15 cellular contexts compared by ENCODE assay signal in genomic region chr4:13536607-13537006, GRCh38. TPM values are rescaled to one million over a fixed set of nuclear protein-coding genes. Genes with fewer than 3 reads are reported as not detected.
DNase-seq lines count a peak whose midpoint lies in the region; ATAC-seq lines count a peak whose summit lies in the region.
"Had no signal": no experiment of that assay in that cellular context is flagged by ENCODE, and none has a peak within 500 bp of the region (broad histone marks: within the 10 kb centered on the region; RNA-seq: fewer than 3 reads in every experiment).

No MANE protein-coding gene starts in this region.

- no peaks in the 10 kb centered on the region for H3K36me3 Mint-ChIP-seq in T-helper 2 cell treated with Interferon-gamma antibody and Interleukin-4, amounts not matched to agents 5 μg/mL and 100 μg/mL, for 36 hours (ENCODE audit: low read depth)
- H3K36me3 Mint-ChIP-seq in stimulated activated naive CD8-positive, alpha-beta T cell treated with anti-CD3 and anti-CD28 coated beads, Interleukin-15, Interleukin-2, amounts not matched to agents 100 ng/mL and 50 ng/mL, for 24 hours (ENCODE audit: low read depth) = peaks cover 7% of the 10 kb centered on the region
- H3K36me3 Mint-ChIP-seq in activated naive CD8-positive, alpha-beta T cell treated with anti-CD3 and anti-CD28 coated beads, Interleukin-2, amount 50 U/mL, for 24 hours (ENCODE audit: low read depth) = peaks cover 9% of the 10 kb centered on the region

- peaks cover 12% of the 10 kb centered on the region for H3K4me1 Mint-ChIP-seq in T-helper 2 cell treated with Interferon-gamma antibody and Interleukin-4, amounts not matched to agents 5 μg/mL and 100 μg/mL, for 36 hours (ENCODE audit: low read depth)
- H3K4me1 Mint-ChIP-seq in stimulated activated naive CD8-positive, alpha-beta T cell treated with anti-CD3 and anti-CD28 coated beads, Interleukin-15, Interleukin-2, amounts not matched to agents 100 ng/mL and 50 ng/mL, for 24 hours (ENCODE audit: low read depth) = peaks cover 31% of the 10 kb centered on the region
- peaks cover 34% of the 10 kb centered on the region for H3K4me1 Mint-ChIP-seq in activated naive CD8-positive, alpha-beta T cell treated with anti-CD3 and anti-CD28 coated beads, Interleukin-2, amount 50 U/mL, for 24 hours

- H3K27me3 Mint-ChIP-seq in T-helper 2 cell treated with Interferon-gamma antibody and Interleukin-4, amounts not matched to agents 5 μg/mL and 100 μg/mL, for 36 hours (ENCODE audit: low read depth) = peaks cover 97% of the 10 kb centered on the region
- peaks cover 94% of the 10 kb centered on the region for H3K27me3 Mint-ChIP-seq in stimulated activated naive CD8-positive, alpha-beta T cell treated with anti-CD3 and anti-CD28 coated beads, Interleukin-15, Interleukin-2, amounts not matched to agents 100 ng/mL and 50 ng/mL, for 24 hours
- H3K27me3 Mint-ChIP-seq in activated naive CD8-positive, alpha-beta T cell treated with anti-CD3 and anti-CD28 coated beads, Interleukin-2, amount 50 U/mL, for 24 hours = peaks cover 93% of the 10 kb centered on the region

- H3K36me3 ChIP-seq in stomach smooth muscle (ENCODE audit: control insufficient read depth in 2 of 2, insufficient read depth in 2 of 2, low read length in 2 of 2) = no peaks in the 10 kb centered on the region
- H3K36me3 ChIP-seq: Peyer's patch had no signal

- H3K27ac Mint-ChIP-seq in T-helper 2 cell treated with Interferon-gamma antibody and Interleukin-4, amounts not matched to agents 5 μg/mL and 100 μg/mL, for 36 hours = peak overlapping the region; percentile 31
- no peak overlapping the region for H3K27ac Mint-ChIP-seq in stimulated activated naive CD8-positive, alpha-beta T cell treated with anti-CD3 and anti-CD28 coated beads, Interleukin-15, Interleukin-2, amounts not matched to agents 100 ng/mL and 50 ng/mL, for 24 hours
- peak overlapping the region; percentile 21 for H3K27ac Mint-ChIP-seq in activated naive CD8-positive, alpha-beta T cell treated with anti-CD3 and anti-CD28 coated beads, Interleukin-2, amount 50 U/mL, for 24 hours
- H3K27ac Mint-ChIP-seq: CD14-positive monocyte had no signal

- no peak overlapping the region for H3K4me3 Mint-ChIP-seq in T-helper 2 cell treated with Interferon-gamma antibody and Interleukin-4, amounts not matched to agents 5 μg/mL and 100 μg/mL, for 36 hours
- peak overlapping the region; percentile 6 for H3K4me3 Mint-ChIP-seq in stimulated activated naive CD8-positive, alpha-beta T cell treated with anti-CD3 and anti-CD28 coated beads, Interleukin-15, Interleukin-2, amounts not matched to agents 100 ng/mL and 50 ng/mL, for 24 hours
- H3K4me3 Mint-ChIP-seq in activated naive CD8-positive, alpha-beta T cell treated with anti-CD3 and anti-CD28 coated beads, Interleukin-2, amount 50 U/mL, for 24 hours = no peak overlapping the region

- peaks cover 7% of the 10 kb centered on the region for H3K9me3 Mint-ChIP-seq in T-helper 2 cell treated with Interferon-gamma antibody and Interleukin-4, amounts not matched to agents 5 μg/mL and 100 μg/mL, for 36 hours
- H3K9me3 Mint-ChIP-seq in stimulated activated naive CD8-positive, alpha-beta T cell treated with anti-CD3 and anti-CD28 coated beads, Interleukin-15, Interleukin-2, amounts not matched to agents 100 ng/mL and 50 ng/mL, for 24 hours = peaks cover 11% of the 10 kb centered on the region
- peaks cover 15% of the 10 kb centered on the region for H3K9me3 Mint-ChIP-seq in activated naive CD8-positive, alpha-beta T cell treated with anti-CD3 and anti-CD28 coated beads, Interleukin-2, amount 50 U/mL, for 24 hours

- H3K27ac ChIP-seq in stomach smooth muscle (ENCODE audit: low read length) = no peak overlapping the region
- H3K27ac ChIP-seq: Peyer's patch had no signal

- H3K9ac ChIP-seq in stomach smooth muscle (ENCODE audit: low read length in 2 of 2) = peak overlapping the region in 1 of 2 donors; percentile 69

- no peak for DNase-seq in T-helper 2 cell treated with Interferon-gamma antibody and Interleukin-4, amounts not matched to agents 5 μg/mL and 100 μg/mL, for 36 hours (ENCODE audit: low spot score)
- no peak for DNase-seq in T-helper 2 cell
- no peak for DNase-seq in stimulated activated naive CD8-positive, alpha-beta T cell treated with anti-CD3 and anti-CD28 coated beads, Interleukin-15, Interleukin-2, amounts not matched to agents 100 U/mL and 50 U/mL, for 24 hours
- no peak for DNase-seq in activated naive CD8-positive, alpha-beta T cell treated with anti-CD3 and anti-CD28 coated beads, Interleukin-2, amount 50 U/mL, for 24 hours
- no peak for DNase-seq in pons (ENCODE audit: low spot score)
- DNase-seq: Caco-2, DMS79, NCI-H1417 treated with DMSO at 0.1 percent for 48 hours, NCI-H2029, Right ventricle myocardium superior had no signal

- peaks cover 0 to 9% of the 10 kb centered on the region in 2 donors for H3K27me3 ChIP-seq in stomach smooth muscle (ENCODE audit: control insufficient read depth in 1 of 2, insufficient read depth in 2 of 2, low read length in 2 of 2)

- peak overlapping the region; percentile 73 to 75 for H3K4me3 ChIP-seq in stomach smooth muscle (ENCODE audit: low read length in 2 of 2)
- H3K4me3 ChIP-seq: Peyer's patch had no signal

- peaks cover 13% of the 10 kb centered on the region for H3K4me1 ChIP-seq in stomach smooth muscle (ENCODE audit: control insufficient read depth, insufficient read depth, low read length)
- H3K4me1 ChIP-seq: Caco-2 had no signal

- ATAC-seq in stimulated activated naive CD8-positive, alpha-beta T cell treated with anti-CD3 and anti-CD28 coated beads, Interleukin-15, Interleukin-2, amounts not matched to agents 100 U/mL and 50 U/mL, for 24 hours = no peak
- ATAC-seq in activated naive CD8-positive, alpha-beta T cell treated with anti-CD3 and anti-CD28 coated beads, Interleukin-2, amount 50 U/mL, for 24 hours = no peak
- no peak for ATAC-seq in esophagus mucosa

- H3K9me3 ChIP-seq in stomach smooth muscle (ENCODE audit: control insufficient read depth in 2 of 2, low read length in 2 of 2) = no peaks in the 10 kb centered on the region
- H3K9me3 ChIP-seq: Caco-2 had no signal

RNA-seq across cellular contexts. Expression of gene NKX3-2, which starts 7.7 kb away (rescaled TPM):
- not detected for total RNA-seq in esophagus mucosa
- total RNA-seq: Right ventricle myocardium superior had no signal

RNA-seq across cellular contexts. Expression of gene RAB28, which starts 52.5 kb away (rescaled TPM):
- total RNA-seq in esophagus mucosa = 8.1 TPM
